8 cellular contexts compared by ENCODE assay signal in genomic region chr2:224038830-224039079, GRCh38. TPM values are rescaled to one million over a fixed set of nuclear protein-coding genes. Genes with fewer than 3 reads are reported as not detected.
DNase-seq lines count a peak whose midpoint lies in the region; ATAC-seq and TF ChIP-seq lines count a peak whose summit lies in the region.

No MANE protein-coding gene starts in this region.

- no peak for TF ChIP-seq EP300 in ovary (IDR thresholded peaks at IDR 0.05)

- no peak for TF ChIP-seq CTCF in ovary (IDR thresholded peaks at IDR 0.05)

- no peak for TF ChIP-seq POLR2A in ovary (IDR thresholded peaks at IDR 0.05)

- DNase-seq in effector memory CD4-positive, alpha-beta T cell: no peak
- DNase-seq in ovary (peak in 1 of 5 donors; percentile 32), NCI-H1694 (lab: John Stamatoyannopoulos, UW) (no peak), inferior parietal cortex (ENCODE audit: extremely low spot score) (no peak), NCI-H1436 (lab: John Stamatoyannopoulos, UW) (no peak), HuH-7 (ENCODE audit: low spot score) (no peak)

- H3K27me3 ChIP-seq in effector memory CD4-positive, alpha-beta T cell (replicated peaks; ENCODE audit: control insufficient read depth, insufficient read depth, low read length, poor library complexity, severe bottlenecking): peaks cover 6% of the 10 kb centered on the region
- H3K27me3 ChIP-seq in ovary: no peaks in the 10 kb centered on the region

- H3K9me3 ChIP-seq in effector memory CD4-positive, alpha-beta T cell (ENCODE audit: control insufficient read depth, low read length): no peaks in the 10 kb centered on the region
- H3K9me3 ChIP-seq in ovary: no peaks in the 10 kb centered on the region

- H3K4me3 ChIP-seq in effector memory CD4-positive, alpha-beta T cell (ENCODE audit: insufficient read depth, low read depth, low read length, poor library complexity, severe bottlenecking): peak overlapping the region; percentile 50
- peak overlapping the region; percentile 46 for H3K4me3 ChIP-seq in ovary

- no peak overlapping the region for H3K27ac ChIP-seq in effector memory CD4-positive, alpha-beta T cell (ENCODE audit: insufficient read depth, low read length, poor library complexity, severe bottlenecking)
- peak overlapping the region; percentile 71 to 86 for H3K27ac ChIP-seq in ovary

- H3K4me1 ChIP-seq in effector memory CD4-positive, alpha-beta T cell (ENCODE audit: control insufficient read depth, insufficient read depth, low read length, poor library complexity, severe bottlenecking): peaks cover 3% of the 10 kb centered on the region
- peaks cover 27% of the 10 kb centered on the region for H3K4me1 ChIP-seq in ovary (ENCODE audit: insufficient read depth)

- intact Hi-C loops in ovary (cut with DNase I): loop anchor here in 1 of 4 donors (5.0 to 10.0 kb wide), 2 partner anchors 46 to 246 kb away; no protein-coding TSS in a partner anchor

- H3K36me3 ChIP-seq in effector memory CD4-positive, alpha-beta T cell (ENCODE audit: control insufficient read depth, insufficient read depth, low read length): no peaks in the 10 kb centered on the region
- H3K36me3 ChIP-seq in ovary: no peaks in the 10 kb centered on the region

- ATAC-seq in GM19395 (IDR thresholded peaks at IDR 0.05; ENCODE audit: unreplicated experiment) (peak; percentile 31), HG03442 (IDR thresholded peaks at IDR 0.05; ENCODE audit: unreplicated experiment) (peak; percentile 28)

- WGBS in ovary, 3 donors: 1 to 4% (median 1%) methylated on average over 5 to 35 of the region's 35 CpGs

RNA-seq across cellular contexts. Expression of gene SERPINE2, which starts 0.3 kb away (rescaled TPM):
- 100 to 1,000 TPM in 3 of 7 donors, 10 to 100 TPM in 4; 42.5 to 215 (median 75.9) TPM for total RNA-seq in ovary
- polyA plus RNA-seq in ovary: 100 to 1,000 TPM; 184 to 264 TPM
